Comparison of ENCODE assay signal across 21 cellular contexts in genomic region chr13:98780451-98780850, GRCh38. TPM values are rescaled to one million over a fixed set of nuclear protein-coding genes. Genes with fewer than 3 reads are reported as not detected.
A peak's percentile ranks its signal among the peaks of the same experiment; 100 is the strongest.
DNase-seq lines count a peak whose midpoint lies in the region; ATAC-seq and TF ChIP-seq lines count a peak whose summit lies in the region.
"Had no signal": no experiment of that assay in that cellular context is flagged by ENCODE, and none has a peak within 500 bp of the region (broad histone marks: within the 10 kb centered on the region; RNA-seq: fewer than 3 reads in every experiment).

No MANE protein-coding gene starts in this region.

- H3K9me3 ChIP-seq in GM23248 (ENCODE audit: low read depth): no peaks in the 10 kb centered on the region
- H3K9me3 ChIP-seq: A549 had no signal

- no peaks in the 10 kb centered on the region for H3K79me2 ChIP-seq in GM23248 (ENCODE audit: insufficient read depth)

- H3K9ac ChIP-seq in GM23248: no peak overlapping the region

- H3K27me3 ChIP-seq in GM23248 (replicated peaks; ENCODE audit: insufficient read depth): peaks cover 10% of the 10 kb centered on the region; the same call in 1 of the 2 replicates

- in situ Hi-C loops in GM23248 (cut with MboI): no loop called here

- H3K9me2 ChIP-seq in GM23248 (ENCODE audit: insufficient read depth): no peaks in the 10 kb centered on the region

- DNase-seq in EH (ENCODE audit: low read depth) (peak; percentile 7), GM23248 (peak; percentile 2), epidermal melanocyte (ENCODE audit: insufficient read length, low spot score) (peak; percentile 19), nephron progenitor cell (no peak), lower leg skin (ENCODE audit: low spot score in 2 of 2) (no peak), NCI-H1105 (lab: John Stamatoyannopoulos, UW) (no peak)
- DNase-seq: 8988T; ACHN; C1 segment of cervical spinal cord; Calu3; CD4-positive, alpha-beta memory T cell; COR-L47; DMS53; DMS79 treated with DMSO at 0.1 percent for 48 hours; H7; HCEC 1CT had no signal

- intact Hi-C loops in lower leg skin (cut with DNase I; ENCODE audit: low total_unique reads): no loop called here

- H3K27ac ChIP-seq in GM23248: no peak overlapping the region
- H3K27ac ChIP-seq: A549 had no signal

- no peaks in the 10 kb centered on the region for H4K20me1 ChIP-seq in GM23248 (ENCODE audit: insufficient read depth)

- peaks cover 7% of the 10 kb centered on the region for H3K27me3 Mint-ChIP-seq in nephron progenitor cell (ENCODE audit: low read depth, poor library complexity)

- no peaks in the 10 kb centered on the region; the same call in 1 of the 2 replicates for H3K4me1 ChIP-seq in GM23248 (ENCODE audit: insufficient read depth)

- H3K4me3 Mint-ChIP-seq in nephron progenitor cell: no peak overlapping the region
- H3K4me3 Mint-ChIP-seq: CD4-positive, alpha-beta memory T cell had no signal

- no peaks in the 10 kb centered on the region for H3K36me3 ChIP-seq in GM23248 (ENCODE audit: low read depth)

- peaks cover 3% of the 10 kb centered on the region for H3K9me3 Mint-ChIP-seq in nephron progenitor cell

- H3F3A ChIP-seq in GM23248 (ENCODE audit: insufficient read depth): no peaks in the 10 kb centered on the region

- TF ChIP-seq CTCF in nephron progenitor cell (IDR thresholded peaks at IDR 0.05) (no peak), lower leg skin (IDR thresholded peaks at IDR 0.05) (no peak)

- 5 to 7% methylated on average over 2 of the region's 2 CpGs for WGBS in GM23248 (ENCODE audit: low coverage in 1 of 2, low lambda C conversion rate in 2 of 2, missing lambda C conversion rate in 2 of 2), 2 experiments
- 39 to 40% methylated on average over 2 of the region's 2 CpGs for WGBS in lower leg skin, 2 donors

- no peak for ATAC-seq in HG03095 (IDR thresholded peaks at IDR 0.05; ENCODE audit: unreplicated experiment)
- ATAC-seq in HG03039 (IDR thresholded peaks at IDR 0.05; ENCODE audit: unreplicated experiment): no peak
- ATAC-seq: A549 had no signal

- TF ChIP-seq POLR2A in lower leg skin (IDR thresholded peaks at IDR 0.05): no peak

- H3K4me2 ChIP-seq in GM23248 (ENCODE audit: unreplicated experiment): no peak overlapping the region
- H3K4me2 ChIP-seq: A549 had no signal

- peak overlapping the region; percentile 27 for H3K27ac Mint-ChIP-seq in nephron progenitor cell

- H3K4me3 ChIP-seq in GM23248 (no peak overlapping the region), lower leg skin (ENCODE audit: low read depth, poor library complexity, severe bottlenecking) (no peak overlapping the region)
- H3K4me3 ChIP-seq: A549 had no signal

- no peaks in the 10 kb centered on the region for H3K4me1 Mint-ChIP-seq in nephron progenitor cell
- H3K4me1 Mint-ChIP-seq: CD4-positive, alpha-beta memory T cell had no signal

- H3K36me3 Mint-ChIP-seq in nephron progenitor cell (ENCODE audit: low read depth): no peaks in the 10 kb centered on the region
- H3K36me3 Mint-ChIP-seq: CD4-positive, alpha-beta memory T cell had no signal

- H2AFZ ChIP-seq in GM23248: no peak overlapping the region

RNA-seq across cellular contexts. Expression of gene SLC15A1, which starts 28.0 kb away (rescaled TPM):
- total RNA-seq in GM23248 (2014; rRNA removed; shearing (Covaris generic)): not detected in 2 replicates
- polyA plus RNA-seq in GM23248 (2016; fragmentation: Nextera tagmentation; extraction: Ambion mirVana): not detected in 2 replicates
- 10 to 100 TPM; 31.0 to 70.9 (median 40.1) TPM for total RNA-seq in lower leg skin
- total RNA-seq: CD4-positive, alpha-beta memory T cell; Daoy had no signal
- polyA plus RNA-seq: BJ; CD4-positive, alpha-beta memory T cell had no signal

Comparison
In these comparisons a context has a peak if more than half of its experiments do, and no peak if none do; other contexts are left out.
1. DNase-seq: peak in EH (single experiment), GM23248 (single experiment) and epidermal melanocyte (single experiment); none in nephron progenitor cell (single experiment), lower leg skin (0 of 2) and NCI-H1105 (single experiment).
2. RNA of gene SLC15A1, which starts 28.0 kb away (total RNA-seq): 31.0 to 70.9 TPM in lower leg skin; not detected in GM23248; every median in the first group is over 10 times any median in the second.